ENCODE assay signal across 27 cellular contexts in genomic region chr10:15626937-15627336, GRCh38.
"Had no signal": no experiment of that assay in that cellular context is flagged by ENCODE, and none has a peak within 500 bp of the region (broad histone marks: within the 10 kb centered on the region; RNA-seq: fewer than 3 reads in every experiment).

No MANE protein-coding gene starts in this region.

- H3K27ac ChIP-seq: esophagus muscularis mucosa, foreskin keratinocyte, gastroesophageal sphincter, heart left ventricle, hepatocyte, neural progenitor cell, parathyroid adenoma, right lobe of liver, stomach, vagina had no signal

- H3K4me3 Mint-ChIP-seq: dendritic cell treated with granulocyte-macrophage colony-stimulating factor and Interleukin-4, amounts not matched to agents 40 ng/mL and 50 ng/mL, for 4 days; memory B cell; mesothelial cell of epicardium; naive B cell; natural killer cell treated with Interleukin-12 subunit alpha and Interleukin-12 subunit beta and Interleukin-15 and Interleukin-18, amount 100 ng/mL, for 72 hours; neural progenitor cell had no signal

- DNase-seq: effector CD8-positive, alpha-beta T cell; foreskin keratinocyte; heart left ventricle; kidney; mucosa of descending colon; naive B cell; right lobe of liver; small intestine; stimulated activated CD4-positive, alpha-beta T cell treated with anti-CD3 and anti-CD28 coated beads, Interleukin-1b, Interleukin-23, amount 100 ng/mL, for 48 hours; stimulated activated CD4-positive, alpha-beta T cell treated with anti-CD3 and anti-CD28 coated beads, Interleukin-4, amount 100 ng/mL, for 1 hour; stimulated activated CD8-positive, alpha-beta memory T cell treated with anti-CD3 and anti-CD28 coated beads, Interleukin-4, amount 100 ng/mL, for 48 hours; stimulated activated naive CD4-positive, alpha-beta T cell treated with Interleukin-2 at 50 U/mL for 16 hours; stomach; trophoblast cell had no signal

- H3K4me3 ChIP-seq: esophagus muscularis mucosa, gastroesophageal sphincter, heart left ventricle, hepatocyte, lung, mucosa of descending colon, neural progenitor cell, right lobe of liver, stomach, vagina had no signal

- H3K9me3 Mint-ChIP-seq: dendritic cell treated with granulocyte-macrophage colony-stimulating factor and Interleukin-4, amounts not matched to agents 40 ng/mL and 50 ng/mL, for 4 days; mesothelial cell of epicardium; natural killer cell treated with Interleukin-12 subunit alpha and Interleukin-12 subunit beta and Interleukin-15 and Interleukin-18, amount 100 ng/mL, for 72 hours; neural progenitor cell had no signal

- H3K27ac Mint-ChIP-seq: dendritic cell treated with granulocyte-macrophage colony-stimulating factor and Interleukin-4, amounts not matched to agents 40 ng/mL and 50 ng/mL, for 4 days; memory B cell; mesothelial cell of epicardium; naive B cell; natural killer cell treated with Interleukin-12 subunit alpha and Interleukin-12 subunit beta and Interleukin-15 and Interleukin-18, amount 100 ng/mL, for 72 hours; neural progenitor cell; progenitor cell of endocrine pancreas had no signal

- H3K4me1 Mint-ChIP-seq: memory B cell, naive B cell, neural progenitor cell had no signal

- H3K36me3 Mint-ChIP-seq: memory B cell; mesothelial cell of epicardium; naive B cell; natural killer cell treated with Interleukin-12 subunit alpha and Interleukin-12 subunit beta and Interleukin-15 and Interleukin-18, amount 100 ng/mL, for 72 hours; neural progenitor cell had no signal

- ATAC-seq: foreskin keratinocyte; gastroesophageal sphincter; heart left ventricle; left lobe of liver; mucosa of descending colon; natural killer cell treated with Interleukin-12 subunit alpha and Interleukin-12 subunit beta and Interleukin-15 and Interleukin-18, amount 100 ng/mL, for 72 hours; right lobe of liver had no signal
